10 cellular contexts compared by ENCODE assay signal in genomic region chr5:11903121-11903613, GRCh38.
DNase-seq lines count a peak whose midpoint lies in the region; ATAC-seq and TF ChIP-seq lines count a peak whose summit lies in the region.
"Had no signal": no experiment of that assay in that cellular context is flagged by ENCODE, and none has a peak within 500 bp of the region (broad histone marks: within the 10 kb centered on the region; RNA-seq: fewer than 3 reads in every experiment).

No MANE protein-coding gene starts in this region.

- no peaks in the 10 kb centered on the region for H3K9me3 ChIP-seq in MM.1S (replicated peaks; ENCODE audit: insufficient read depth, low read length)
- H3K9me3 ChIP-seq in muscle layer of duodenum (ENCODE audit: control insufficient read depth in 1 of 2, low read length in 2 of 2) = no peaks in the 10 kb centered on the region

- H3F3A ChIP-seq in MM.1S (ENCODE audit: insufficient read depth, low read length) = 0 out of 2 replicates have a peak, but pooled peaks cover 4% of the 10 kb centered on the region

- H3K27me3 ChIP-seq in MM.1S (replicated peaks; ENCODE audit: insufficient read depth, low read length) (no peaks in the 10 kb centered on the region), muscle layer of duodenum (ENCODE audit: low read depth, low read length) (peaks cover 13% of the 10 kb centered on the region)

- ATAC-seq in GM18867 (IDR thresholded peaks at IDR 0.05; ENCODE audit: unreplicated experiment) (no peak), GM21717 (IDR thresholded peaks at IDR 0.05; ENCODE audit: unreplicated experiment) (no peak), GM19328 (IDR thresholded peaks at IDR 0.05; ENCODE audit: unreplicated experiment) (no peak)

- H4K20me1 ChIP-seq in MM.1S (ENCODE audit: insufficient read depth, low read length) = no peaks in the 10 kb centered on the region

- peak overlapping the region; percentile 59 for H3K9ac ChIP-seq in MM.1S (ENCODE audit: low read length)

- H3K27ac ChIP-seq in 22Rv1 (peak overlapping the region; percentile 64; the same call in 1 of the 2 replicates), MM.1S (ENCODE audit: low read length) (no peak overlapping the region), muscle layer of duodenum (ENCODE audit: low read length) (no peak overlapping the region)

- H3K9me2 ChIP-seq in MM.1S (replicated peaks; ENCODE audit: insufficient read depth, low read length) = no peaks in the 10 kb centered on the region

- H2AFZ ChIP-seq in MM.1S (ENCODE audit: low read length) = peak overlapping the region; percentile 81

- DNase-seq in MM.1S = peak; percentile 20
- peak; percentile 50 for DNase-seq in ecto neural progenitor cell (ENCODE audit: low spot score)
- no peak for DNase-seq in SHP77 (lab: John Stamatoyannopoulos, UW)
- DNase-seq: activated CD4-positive, alpha-beta T cell treated with anti-CD3 and anti-CD28 coated beads, Interleukin-2, amount 10 ng/mL, durations not matched to agents 7 days and 5 days; central memory CD4-positive, alpha-beta T cell had no signal

- no peaks in the 10 kb centered on the region for H3K79me2 ChIP-seq in MM.1S (ENCODE audit: low read length)

- TF ChIP-seq CTCF in 22Rv1 (IDR thresholded peaks at IDR 0.05) = no peak
- no peak for TF ChIP-seq CTCF in MM.1S (IDR thresholded peaks at IDR 0.05; ENCODE audit: low read length)

- H3K36me3 ChIP-seq in MM.1S (replicated peaks; ENCODE audit: insufficient read depth, low read length) (no peaks in the 10 kb centered on the region), muscle layer of duodenum (ENCODE audit: control insufficient read depth in 1 of 2, insufficient read depth in 2 of 2, low read length in 2 of 2) (no peaks in the 10 kb centered on the region)

- peaks cover 7% of the 10 kb centered on the region for H3K4me1 ChIP-seq in MM.1S (ENCODE audit: low read length)
- no peaks in the 10 kb centered on the region for H3K4me1 ChIP-seq in muscle layer of duodenum (ENCODE audit: control insufficient read depth in 1 of 2, insufficient read depth in 2 of 2, low read length in 2 of 2)

- peak overlapping the region; percentile 96 for H3K4me2 ChIP-seq in MM.1S (ENCODE audit: low read depth, low read length)

- H3K4me3 ChIP-seq in MM.1S (ENCODE audit: low read length) (peak overlapping the region; percentile 83), muscle layer of duodenum (ENCODE audit: low read depth in 1 of 2, low read length in 2 of 2) (peak overlapping the region; percentile 30 to 70)

Comparison
In these comparisons a context has a peak if more than half of its experiments do, and no peak if none do; other contexts are left out.
1. DNase-seq: peak in MM.1S (single experiment) and ecto neural progenitor cell (single experiment); none in SHP77 (0 of 2).